1 cellular context compared by ENCODE assay signal in the genomic region with DNA sequence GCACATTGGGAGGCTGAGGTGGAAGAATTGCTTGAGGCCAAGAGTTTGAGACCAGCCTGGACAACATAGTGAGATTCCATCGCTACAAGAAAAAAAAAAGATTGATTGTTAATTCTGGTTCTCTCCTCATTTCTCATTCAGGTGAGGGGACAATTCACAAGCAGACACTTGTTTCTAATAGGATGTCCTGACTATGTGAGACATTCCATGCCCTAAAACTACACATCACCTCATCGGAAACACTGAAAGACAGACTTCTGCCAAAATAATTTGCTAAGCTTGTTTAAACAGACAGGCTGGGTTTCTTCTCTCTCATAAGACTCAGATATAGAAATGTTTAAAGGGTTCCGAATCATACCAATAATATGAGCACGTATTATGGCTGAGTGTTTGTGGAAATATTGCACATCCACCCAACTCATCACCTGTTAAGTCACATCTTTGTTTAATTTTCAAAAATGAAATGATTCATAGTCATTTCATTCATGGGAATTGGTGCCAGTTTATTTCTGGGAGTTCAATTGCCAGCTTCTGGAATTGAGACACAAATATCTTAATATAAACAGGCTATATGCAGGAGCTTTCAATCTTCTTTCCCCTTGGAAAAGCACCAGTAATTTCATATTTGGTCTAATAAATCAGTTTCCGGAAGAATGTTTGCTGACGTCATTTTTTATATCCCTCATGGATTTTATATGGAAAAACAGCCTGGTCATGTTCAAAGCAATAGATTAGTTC.
TF ChIP-seq lines count a peak whose summit lies in the region.

No MANE protein-coding gene starts in this region.

TF ChIP-seq in WTC11, 78 proteins besides CTCF, POLR2A, EP300 and RAD21 (continued from another document):
- TF ChIP-seq, protein P1, sequence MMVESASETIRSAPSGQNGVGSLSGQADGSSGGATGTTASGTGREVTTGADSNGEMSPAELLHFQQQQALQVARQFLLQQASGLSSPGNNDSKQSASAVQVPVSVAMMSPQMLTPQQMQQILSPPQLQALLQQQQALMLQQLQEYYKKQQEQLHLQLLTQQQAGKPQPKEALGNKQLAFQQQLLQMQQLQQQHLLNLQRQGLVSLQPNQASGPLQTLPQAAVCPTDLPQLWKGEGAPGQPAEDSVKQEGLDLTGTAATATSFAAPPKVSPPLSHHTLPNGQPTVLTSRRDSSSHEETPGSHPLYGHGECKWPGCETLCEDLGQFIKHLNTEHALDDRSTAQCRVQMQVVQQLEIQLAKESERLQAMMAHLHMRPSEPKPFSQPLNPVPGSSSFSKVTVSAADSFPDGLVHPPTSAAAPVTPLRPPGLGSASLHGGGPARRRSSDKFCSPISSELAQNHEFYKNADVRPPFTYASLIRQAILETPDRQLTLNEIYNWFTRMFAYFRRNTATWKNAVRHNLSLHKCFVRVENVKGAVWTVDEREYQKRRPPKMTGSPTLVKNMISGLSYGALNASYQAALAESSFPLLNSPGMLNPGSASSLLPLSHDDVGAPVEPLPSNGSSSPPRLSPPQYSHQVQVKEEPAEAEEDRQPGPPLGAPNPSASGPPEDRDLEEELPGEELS (CRISPR knock-in tag; IDR thresholded peaks at IDR 0.05): no peak
- TF ChIP-seq, protein P2, sequence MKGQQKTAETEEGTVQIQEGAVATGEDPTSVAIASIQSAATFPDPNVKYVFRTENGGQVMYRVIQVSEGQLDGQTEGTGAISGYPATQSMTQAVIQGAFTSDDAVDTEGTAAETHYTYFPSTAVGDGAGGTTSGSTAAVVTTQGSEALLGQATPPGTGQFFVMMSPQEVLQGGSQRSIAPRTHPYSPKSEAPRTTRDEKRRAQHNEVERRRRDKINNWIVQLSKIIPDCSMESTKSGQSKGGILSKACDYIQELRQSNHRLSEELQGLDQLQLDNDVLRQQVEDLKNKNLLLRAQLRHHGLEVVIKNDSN (CRISPR knock-in tag; IDR thresholded peaks at IDR 0.05): no peak
- TF ChIP-seq SMAD3 (CRISPR knock-in tag; IDR thresholded peaks at IDR 0.05; ENCODE audit: borderline replicate concordance): no peak
- TF ChIP-seq, protein P3, sequence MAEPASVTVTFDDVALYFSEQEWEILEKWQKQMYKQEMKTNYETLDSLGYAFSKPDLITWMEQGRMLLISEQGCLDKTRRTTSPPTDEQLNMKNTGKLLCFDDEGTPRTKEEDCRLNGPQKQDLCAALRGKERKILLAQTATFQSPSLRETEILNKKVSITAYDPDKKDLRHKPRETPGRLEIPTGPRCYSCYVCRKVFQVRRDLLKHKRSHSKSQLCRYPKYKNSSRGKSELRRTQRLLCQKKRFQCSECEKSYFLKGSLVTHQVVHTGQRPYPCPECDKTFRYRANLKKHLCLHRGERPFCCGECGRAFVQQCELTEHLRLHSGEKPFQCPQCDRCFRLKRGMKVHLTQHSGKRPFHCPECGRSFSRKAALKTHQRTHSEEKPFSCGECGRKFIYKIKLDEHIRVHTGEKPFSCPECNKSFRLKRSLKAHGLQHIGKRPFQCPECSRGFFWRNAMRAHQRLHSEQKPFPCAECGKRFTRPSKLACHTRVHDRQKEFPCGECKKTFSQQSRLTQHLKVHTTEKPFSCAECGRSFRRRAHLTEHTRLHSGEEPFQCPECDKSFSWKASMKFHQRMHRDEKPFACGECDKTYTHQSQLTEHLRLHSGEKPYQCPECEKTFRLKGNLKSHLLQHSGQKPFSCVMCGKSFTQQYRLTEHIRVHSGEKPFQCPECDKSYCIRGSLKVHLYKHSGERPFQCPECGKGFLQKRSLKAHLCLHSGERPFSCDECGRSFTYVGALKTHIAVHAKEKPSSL (CRISPR knock-in tag; conservative IDR thresholded peaks at IDR 0.05): peak; percentile 67; the same call in 1 of the 2 replicates
- TF ChIP-seq, protein P4, sequence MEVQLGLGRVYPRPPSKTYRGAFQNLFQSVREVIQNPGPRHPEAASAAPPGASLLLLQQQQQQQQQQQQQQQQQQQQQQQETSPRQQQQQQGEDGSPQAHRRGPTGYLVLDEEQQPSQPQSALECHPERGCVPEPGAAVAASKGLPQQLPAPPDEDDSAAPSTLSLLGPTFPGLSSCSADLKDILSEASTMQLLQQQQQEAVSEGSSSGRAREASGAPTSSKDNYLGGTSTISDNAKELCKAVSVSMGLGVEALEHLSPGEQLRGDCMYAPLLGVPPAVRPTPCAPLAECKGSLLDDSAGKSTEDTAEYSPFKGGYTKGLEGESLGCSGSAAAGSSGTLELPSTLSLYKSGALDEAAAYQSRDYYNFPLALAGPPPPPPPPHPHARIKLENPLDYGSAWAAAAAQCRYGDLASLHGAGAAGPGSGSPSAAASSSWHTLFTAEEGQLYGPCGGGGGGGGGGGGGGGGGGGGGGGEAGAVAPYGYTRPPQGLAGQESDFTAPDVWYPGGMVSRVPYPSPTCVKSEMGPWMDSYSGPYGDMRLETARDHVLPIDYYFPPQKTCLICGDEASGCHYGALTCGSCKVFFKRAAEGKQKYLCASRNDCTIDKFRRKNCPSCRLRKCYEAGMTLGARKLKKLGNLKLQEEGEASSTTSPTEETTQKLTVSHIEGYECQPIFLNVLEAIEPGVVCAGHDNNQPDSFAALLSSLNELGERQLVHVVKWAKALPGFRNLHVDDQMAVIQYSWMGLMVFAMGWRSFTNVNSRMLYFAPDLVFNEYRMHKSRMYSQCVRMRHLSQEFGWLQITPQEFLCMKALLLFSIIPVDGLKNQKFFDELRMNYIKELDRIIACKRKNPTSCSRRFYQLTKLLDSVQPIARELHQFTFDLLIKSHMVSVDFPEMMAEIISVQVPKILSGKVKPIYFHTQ (CRISPR knock-in tag; IDR thresholded peaks at IDR 0.05): peak; percentile 81; the same call in 1 of the 2 replicates
- no peak for TF ChIP-seq NR3C1 (CRISPR knock-in tag; conservative IDR thresholded peaks at IDR 0.05; ENCODE audit: low read depth)
- no peak for TF ChIP-seq JAZF1 (CRISPR knock-in tag; IDR thresholded peaks at IDR 0.05)
- no peak for TF ChIP-seq CREB1 (CRISPR knock-in tag; IDR thresholded peaks at IDR 0.05)
- TF ChIP-seq GABPB1 (CRISPR knock-in tag; IDR thresholded peaks at IDR 0.05): no peak
- TF ChIP-seq ZNF317 (CRISPR knock-in tag; IDR thresholded peaks at IDR 0.05; ENCODE audit: borderline replicate concordance, low read depth): no peak
